Comparison of ENCODE assay signal across 17 cellular contexts in genomic region chr10:14259696-14260595, GRCh38.
DNase-seq lines count a peak whose midpoint lies in the region; ATAC-seq and TF ChIP-seq lines count a peak whose summit lies in the region.
"Had no signal": no experiment of that assay in that cellular context is flagged by ENCODE, and none has a peak within 500 bp of the region (broad histone marks: within the 10 kb centered on the region; RNA-seq: fewer than 3 reads in every experiment).

No MANE protein-coding gene starts in this region.

- no peak overlapping the region for H2AK5ac ChIP-seq in mesendoderm (ENCODE audit: low read length)

- no peaks in the 10 kb centered on the region for H3F3A ChIP-seq in MM.1S (ENCODE audit: insufficient read depth, low read length)

- H3K79me2 ChIP-seq in mesendoderm (ENCODE audit: control insufficient read depth, insufficient read depth, low read length) (no peaks in the 10 kb centered on the region), MM.1S (ENCODE audit: low read length) (no peaks in the 10 kb centered on the region)

- H3K27ac ChIP-seq in mesendoderm (ENCODE audit: low read depth, low read length) (no peak overlapping the region), MM.1S (ENCODE audit: low read length) (no peak overlapping the region)
- H3K27ac ChIP-seq: breast epithelium, PC-9, WERI-Rb-1 had no signal

- no peak overlapping the region for H2BK15ac ChIP-seq in mesendoderm (replicated peaks; ENCODE audit: low read depth)

- no peak overlapping the region for H2BK5ac ChIP-seq in mesendoderm (ENCODE audit: low read length)

- no peak for TF ChIP-seq CTCF in MM.1S (IDR thresholded peaks at IDR 0.05; ENCODE audit: low read length)

- H3K4me1 ChIP-seq in mesendoderm (ENCODE audit: control insufficient read depth, low read depth, low read length) (no peaks in the 10 kb centered on the region), MM.1S (ENCODE audit: low read length) (no peaks in the 10 kb centered on the region)
- H3K4me1 ChIP-seq: breast epithelium had no signal

- no peaks in the 10 kb centered on the region for H3K9me3 ChIP-seq in MM.1S (replicated peaks; ENCODE audit: insufficient read depth, low read length)
- H3K9me3 ChIP-seq: breast epithelium had no signal

- no CpG with 5 or more reads among the region's 7 CpGs for WGBS in mesendoderm (ENCODE audit: extremely low coverage, insufficient coverage, low lambda C conversion rate)

- H3K9me2 ChIP-seq in MM.1S (replicated peaks; ENCODE audit: insufficient read depth, low read length), result no peaks in the 10 kb centered on the region; the same call in 1 of the 2 replicates

- H3K36me3 ChIP-seq in mesendoderm (ENCODE audit: control insufficient read depth, insufficient read depth, low read length) (no peaks in the 10 kb centered on the region), MM.1S (replicated peaks; ENCODE audit: insufficient read depth, low read length) (no peaks in the 10 kb centered on the region)
- H3K36me3 ChIP-seq: breast epithelium, WERI-Rb-1 had no signal

- no peak overlapping the region for H3K18ac ChIP-seq in mesendoderm (ENCODE audit: low read length)

- no peak overlapping the region for H2AFZ ChIP-seq in MM.1S (ENCODE audit: low read length)
- H2AFZ ChIP-seq: PC-9 had no signal

- H3K79me1 ChIP-seq in mesendoderm (ENCODE audit: low read length), result no peaks in the 10 kb centered on the region

- no peak overlapping the region for H3K56ac ChIP-seq in mesendoderm (ENCODE audit: low read length)

- H3K27me3 ChIP-seq in mesendoderm (ENCODE audit: insufficient read depth, low read length, poor library complexity), result no peaks in the 10 kb centered on the region
- no peaks in the 10 kb centered on the region for H3K27me3 ChIP-seq in MM.1S (replicated peaks; ENCODE audit: insufficient read depth, low read length)
- H3K27me3 ChIP-seq: breast epithelium had no signal

- H4K5ac ChIP-seq in mesendoderm (ENCODE audit: low read length), result no peak overlapping the region

- DNase-seq in A172 (ENCODE audit: low spot score), result peak; percentile 80
- DNase-seq in LHCN-M2 (ENCODE audit: low read depth), result peak; percentile 100
- DNase-seq in brain pericyte (ENCODE audit: low read depth, low spot score), result peak; percentile 90
- peak; percentile 29 for DNase-seq in mesendoderm
- no peak for DNase-seq in LoVo (ENCODE audit: low spot score)
- DNase-seq in iPS-NIHi11 (ENCODE audit: low spot score), result no peak
- DNase-seq in MM.1S, result no peak
- DNase-seq: activated T-cell treated with anti-CD3 and anti-CD28 coated beads, Interleukin-2, amount 50 U/mL, for 4 hours; NCI-H1048; PC-9; right cardiac atrium; WERI-Rb-1 had no signal

- no peak for ATAC-seq in GM18868 (IDR thresholded peaks at IDR 0.05; ENCODE audit: unreplicated experiment)
- ATAC-seq: activated T-cell treated with anti-CD3 and anti-CD28 coated beads, Interleukin-2, amount 50 U/mL, for 4 hours; esophagus mucosa; HCT116; left colon; right cardiac atrium had no signal

- H3K4ac ChIP-seq in mesendoderm (ENCODE audit: low read depth, low read length), result no peak overlapping the region

- H3K23ac ChIP-seq in mesendoderm (ENCODE audit: low read length), result no peak overlapping the region

- H3K9ac ChIP-seq in mesendoderm (ENCODE audit: low read length), result no peak overlapping the region
- no peak overlapping the region for H3K9ac ChIP-seq in MM.1S (ENCODE audit: low read length)

- no peak overlapping the region for H4K8ac ChIP-seq in mesendoderm (ENCODE audit: low read depth, low read length)

- H3K4me2 ChIP-seq in mesendoderm (ENCODE audit: low read length) (no peak overlapping the region), MM.1S (ENCODE audit: low read depth, low read length) (no peak overlapping the region)
- H3K4me2 ChIP-seq: PC-9 had no signal

- no peak overlapping the region for H3K4me3 ChIP-seq in mesendoderm (ENCODE audit: low read length)
- H3K4me3 ChIP-seq in MM.1S (ENCODE audit: low read length), result no peak overlapping the region
- H3K4me3 ChIP-seq: breast epithelium, PC-9 had no signal

- H2BK120ac ChIP-seq in mesendoderm (ENCODE audit: low read depth, low read length), result no peak overlapping the region

- H4K20me1 ChIP-seq in MM.1S (ENCODE audit: insufficient read depth, low read length), result no peaks in the 10 kb centered on the region

Comparison
In these comparisons a context has a peak if more than half of its experiments do, and no peak if none do; other contexts are left out.
1. DNase-seq: peak in A172 (single experiment), LHCN-M2 (single experiment), brain pericyte (single experiment) and mesendoderm (single experiment); none in LoVo (single experiment), iPS-NIHi11 (single experiment) and MM.1S (single experiment).